ENCODE assay signal across 9 cellular contexts in the genomic region with DNA sequence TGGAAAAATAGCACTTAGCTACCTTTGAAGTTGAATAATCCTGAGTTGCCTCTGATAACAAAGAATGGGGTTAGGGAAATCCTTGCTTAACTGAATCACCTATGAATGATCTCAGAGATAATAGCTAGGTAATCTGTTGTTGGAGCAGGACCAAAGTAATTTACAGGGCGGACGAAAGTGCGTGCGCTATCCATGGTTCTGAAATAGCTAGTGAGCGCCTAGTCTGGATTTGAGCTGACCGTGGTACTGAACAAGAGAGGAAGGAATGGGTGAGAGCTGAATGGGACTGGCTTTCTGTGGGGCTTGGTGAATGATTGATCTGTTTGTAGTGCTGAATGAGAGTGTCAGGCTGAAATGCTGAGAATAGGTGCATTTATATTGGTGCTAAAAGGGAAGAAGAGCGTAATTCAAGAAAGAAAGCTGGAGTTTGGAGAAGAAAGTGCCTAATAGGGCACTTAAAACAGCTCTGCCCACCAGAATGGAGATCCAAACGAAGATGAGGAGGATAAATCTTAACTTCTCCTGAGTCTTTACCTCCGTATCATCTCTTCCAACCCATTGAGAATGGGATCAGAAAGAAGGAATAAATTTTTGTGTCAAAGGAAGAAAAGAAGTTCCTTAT. TPM values are rescaled to one million over a fixed set of nuclear protein-coding genes. Genes with fewer than 3 reads are reported as not detected.
DNase-seq lines count a peak whose midpoint lies in the region; ATAC-seq, FAIRE-seq and TF ChIP-seq lines count a peak whose summit lies in the region.
"Had no signal": no experiment of that assay in that cellular context is flagged by ENCODE, and none has a peak within 500 bp of the region (broad histone marks: within the 10 kb centered on the region; RNA-seq: fewer than 3 reads in every experiment).

No MANE protein-coding gene starts in this region.

- H2AFZ ChIP-seq in GM23338, result no peak overlapping the region
- no peak overlapping the region for H2AFZ ChIP-seq in trophoblast cell (ENCODE audit: insufficient read depth, low read length, poor library complexity)

- no peak overlapping the region for H3K4me2 ChIP-seq in GM23338
- H3K4me2 ChIP-seq in trophoblast cell (ENCODE audit: low read length), result no peak overlapping the region

- H3K27me3 ChIP-seq in GM23338 (ENCODE audit: insufficient read depth), result no peaks in the 10 kb centered on the region
- no peaks in the 10 kb centered on the region for H3K27me3 ChIP-seq in trophoblast cell (ENCODE audit: insufficient read depth, low read length)

- H3K9me3 Mint-ChIP-seq in GM23338, result no peaks in the 10 kb centered on the region

- H3K27ac ChIP-seq in GM23338 (ENCODE audit: low read depth) (no peak overlapping the region), trophoblast cell (ENCODE audit: low read depth, low read length) (no peak overlapping the region)

- H3K9me3 ChIP-seq in trophoblast cell (ENCODE audit: insufficient read depth, low read depth, low read length), result no peaks in the 10 kb centered on the region

- no peak overlapping the region for H4K8ac ChIP-seq in trophoblast cell (ENCODE audit: low read depth, low read length)

- ATAC-seq in GM23338 (peak; percentile 96), HG03521 (IDR thresholded peaks at IDR 0.05; ENCODE audit: unreplicated experiment) (no peak)

- peaks cover 2% of the 10 kb centered on the region for H3K27me3 Mint-ChIP-seq in GM23338 (ENCODE audit: insufficient read depth, low read depth, poor library complexity)

- no peak for FAIRE-seq in D721Med (lab: Jason Lieb, UNC)

- H3K4me1 ChIP-seq in GM23338 (ENCODE audit: insufficient read depth) (0 out of 2 replicates have a peak, but pooled peaks cover under 1% of the 10 kb centered on the region), trophoblast cell (ENCODE audit: control insufficient read depth in 1 of 2, insufficient read depth in 2 of 2, low read length in 2 of 2) (no peaks in the 10 kb centered on the region)

- H3K23ac ChIP-seq in trophoblast cell (ENCODE audit: low read length), result no peak overlapping the region

- no peak overlapping the region for H4K91ac ChIP-seq in trophoblast cell (ENCODE audit: low read depth, low read length)

- TF ChIP-seq CTCF in GM23338 (conservative IDR thresholded peaks at IDR 0.05; ENCODE audit: low read depth in 2 of 2) (no peak), epithelial cell of esophagus (IDR thresholded peaks at IDR 0.05; ENCODE audit: insufficient read depth, low read depth, low read length, missing control alignments) (no peak), D721Med (IDR thresholded peaks at IDR 0.05; ENCODE audit: insufficient read depth, missing control alignments) (no peak)

- H3K9ac ChIP-seq in trophoblast cell (ENCODE audit: low read length), result no peak overlapping the region

- H3K18ac ChIP-seq in trophoblast cell (ENCODE audit: low read length), result no peak overlapping the region

- no peak overlapping the region for H3K4me3 Mint-ChIP-seq in GM23338

- H4K20me1 ChIP-seq in GM23338 (replicated peaks; ENCODE audit: insufficient read depth), result no peaks in the 10 kb centered on the region

- H3K36me3 Mint-ChIP-seq in GM23338 (ENCODE audit: low read depth), result no peaks in the 10 kb centered on the region

- peak; percentile 68 for DNase-seq in AG08395 (ENCODE audit: low spot score)
- peak; percentile 95 for DNase-seq in GM23338 (ENCODE audit: low spot score)
- peak; percentile 85 for DNase-seq in RPMI8226
- peak; percentile 84 for DNase-seq in epithelial cell of esophagus (ENCODE audit: low read depth)
- peak; percentile 67 to 93 for DNase-seq in trophoblast cell
- no peak for DNase-seq in hippocampal formation (lab: John Stamatoyannopoulos, UW)
- DNase-seq in D721Med (ENCODE audit: insufficient read length, low spot score), result no peak

- H2BK120ac ChIP-seq in trophoblast cell (ENCODE audit: insufficient read depth, low read length, poor library complexity), result no peak overlapping the region

- H3K27ac Mint-ChIP-seq in GM23338, result no peak overlapping the region

- H4K12ac ChIP-seq in trophoblast cell (ENCODE audit: low read depth, low read length), result no peak overlapping the region

- WGBS in trophoblast cell (ENCODE audit: extremely low coverage, insufficient coverage, insufficient read length), result no CpG with 5 or more reads among the region's 9 CpGs

- no peaks in the 10 kb centered on the region for H3K79me1 ChIP-seq in trophoblast cell (ENCODE audit: low read length)

- H3K79me2 ChIP-seq in GM23338 (replicated peaks; ENCODE audit: insufficient read depth), result no peaks in the 10 kb centered on the region
- H3K79me2 ChIP-seq in trophoblast cell (ENCODE audit: control insufficient read depth, insufficient read depth, low read length, poor library complexity), result no peaks in the 10 kb centered on the region

- peaks cover 15% of the 10 kb centered on the region; the same call in 1 of the 2 replicates for H3K9me2 ChIP-seq in GM23338 (ENCODE audit: insufficient read depth)

- H3F3A ChIP-seq in GM23338 (replicated peaks; ENCODE audit: low read depth), result no peaks in the 10 kb centered on the region

- H3K36me3 ChIP-seq in GM23338 (ENCODE audit: insufficient read depth) (no peaks in the 10 kb centered on the region), trophoblast cell (ENCODE audit: control insufficient read depth in 1 of 2, insufficient read depth in 2 of 2, low read length in 2 of 2) (no peaks in the 10 kb centered on the region)

- H2AK5ac ChIP-seq in trophoblast cell (ENCODE audit: low read length), result no peak overlapping the region

- no peak overlapping the region for H3K14ac ChIP-seq in trophoblast cell (ENCODE audit: low read length)

- H2BK12ac ChIP-seq in trophoblast cell (ENCODE audit: low read length), result no peak overlapping the region

- H3K4me3 ChIP-seq in GM23338 (no peak overlapping the region), epithelial cell of esophagus (ENCODE audit: low read length) (no peak overlapping the region), trophoblast cell (ENCODE audit: low read depth, low read length) (no peak overlapping the region)

- no peak overlapping the region for H2BK5ac ChIP-seq in trophoblast cell (ENCODE audit: low read depth, low read length, poor library complexity)

- no peak overlapping the region for H3K4ac ChIP-seq in trophoblast cell (ENCODE audit: low read depth, low read length)

- peaks cover 4% of the 10 kb centered on the region; the same call in 2 of the 3 replicates for H3K4me1 Mint-ChIP-seq in GM23338

TF ChIP-seq in GM23338, 12 proteins besides CTCF, POLR2A, EP300 and RAD21 (continues in another document):
- TF ChIP-seq STAT1 (IDR thresholded peaks at IDR 0.05; ENCODE audit: unreplicated experiment), result no peak
- TF ChIP-seq, protein P1, sequence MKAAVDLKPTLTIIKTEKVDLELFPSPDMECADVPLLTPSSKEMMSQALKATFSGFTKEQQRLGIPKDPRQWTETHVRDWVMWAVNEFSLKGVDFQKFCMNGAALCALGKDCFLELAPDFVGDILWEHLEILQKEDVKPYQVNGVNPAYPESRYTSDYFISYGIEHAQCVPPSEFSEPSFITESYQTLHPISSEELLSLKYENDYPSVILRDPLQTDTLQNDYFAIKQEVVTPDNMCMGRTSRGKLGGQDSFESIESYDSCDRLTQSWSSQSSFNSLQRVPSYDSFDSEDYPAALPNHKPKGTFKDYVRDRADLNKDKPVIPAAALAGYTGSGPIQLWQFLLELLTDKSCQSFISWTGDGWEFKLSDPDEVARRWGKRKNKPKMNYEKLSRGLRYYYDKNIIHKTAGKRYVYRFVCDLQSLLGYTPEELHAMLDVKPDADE (IDR thresholded peaks at IDR 0.05), result no peak
- TF ChIP-seq NANOG (IDR thresholded peaks at IDR 0.05; ENCODE audit: borderline replicate concordance), result no peak
- peak; percentile 86; the same call in 1 of the 2 replicates for TF ChIP-seq ZNF114 (CRISPR knock-in tag; IDR thresholded peaks at IDR 0.05)
- no peak for TF ChIP-seq POLR2AphosphoS5 (IDR thresholded peaks at IDR 0.05; ENCODE audit: low read depth)
- TF ChIP-seq EZH2 (IDR thresholded peaks at IDR 0.05; ENCODE audit: low read depth, unreplicated experiment), result no peak

RNA-seq across cellular contexts. Expression of a gene that starts 10.1 kb away (rescaled TPM):
- 0.03 TPM in 1 of 2 replicates, not detected in the other for total RNA-seq in GM23338 (2014; rRNA removed; shearing (Covaris generic))
- polyA plus RNA-seq in GM23338 (2016; fragmentation: Nextera tagmentation; extraction: Ambion mirVana), result not detected in 2 replicates
- not detected in 2 replicates for polyA plus RNA-seq in trophoblast cell (2013)
- polyA plus RNA-seq: adipose tissue had no signal

Comparison
In these comparisons a context has a peak if more than half of its experiments do, and no peak if none do; other contexts are left out.
1. DNase-seq: peak in AG08395 (single experiment), GM23338 (single experiment), RPMI8226 (single experiment), epithelial cell of esophagus (single experiment) and trophoblast cell (2 of 2); none in hippocampal formation (0 of 2) and D721Med (single experiment).